In genomic region chr1:207323425-207323976, GRCh38 we compare ENCODE assay signal across 13 cellular contexts. TPM values are rescaled to one million over a fixed set of nuclear protein-coding genes. Genes with fewer than 3 reads are reported as not detected.
A peak's percentile ranks its signal among the peaks of the same experiment; 100 is the strongest.
DNase-seq lines count a peak whose midpoint lies in the region; ATAC-seq and TF ChIP-seq lines count a peak whose summit lies in the region.
"Had no signal": no experiment of that assay in that cellular context is flagged by ENCODE, and none has a peak within 500 bp of the region (broad histone marks: within the 10 kb centered on the region; RNA-seq: fewer than 3 reads in every experiment).

No MANE protein-coding gene starts in this region.

- H3K27ac ChIP-seq in duodenal mucosa (ENCODE audit: low read depth, low read length) (no peak overlapping the region), psoas muscle (no peak overlapping the region), sigmoid colon (no peak overlapping the region)

- DNase-seq in T-helper 1 cell (no peak), LNCaP clone FGC (ENCODE audit: low read depth) (peak; percentile 80), psoas muscle (no peak), GOT3 (lab: John Stamatoyannopoulos, UW) (no peak), sigmoid colon (no peak)
- DNase-seq: 8988T; activated effector memory CD4-positive, alpha-beta T cell treated with Interleukin-2 at 50 U/mL for 16 hours; stimulated activated naive CD4-positive, alpha-beta T cell treated with Interleukin-2 at 50 U/mL for 16 hours; T1000 had no signal

- ATAC-seq in psoas muscle, result no peak
- no peak for ATAC-seq in GM19467 (IDR thresholded peaks at IDR 0.05; ENCODE audit: unreplicated experiment)
- ATAC-seq: Panc1 had no signal

- H3K9ac ChIP-seq in duodenal mucosa (ENCODE audit: low read depth in 1 of 2, low read length in 2 of 2), result peak overlapping the region; percentile 10 to 40

- no peaks in the 10 kb centered on the region for H3K9me3 Mint-ChIP-seq in T-helper 1 cell treated with Interleukin-12 subunit alpha and Interleukin-12 subunit beta and Interleukin-4 antibody, amounts not matched to agents 30 μg/mL and 1 μg/mL, for 36 hours

- peak overlapping the region; percentile 82 for H3K4me3 Mint-ChIP-seq in T-helper 1 cell treated with Interleukin-12 subunit alpha and Interleukin-12 subunit beta and Interleukin-4 antibody, amounts not matched to agents 30 μg/mL and 1 μg/mL, for 36 hours

- H3K27me3 Mint-ChIP-seq in T-helper 1 cell treated with Interleukin-12 subunit alpha and Interleukin-12 subunit beta and Interleukin-4 antibody, amounts not matched to agents 30 μg/mL and 1 μg/mL, for 36 hours (ENCODE audit: low read depth), result no peaks in the 10 kb centered on the region

- peak overlapping the region; percentile 57 for H3K27ac Mint-ChIP-seq in T-helper 1 cell treated with Interleukin-12 subunit alpha and Interleukin-12 subunit beta and Interleukin-4 antibody, amounts not matched to agents 30 μg/mL and 1 μg/mL, for 36 hours

- H3K4me1 ChIP-seq in duodenal mucosa (ENCODE audit: control insufficient read depth in 1 of 2, insufficient read depth in 2 of 2, low read length in 2 of 2) (peaks cover 0 to 3% of the 10 kb centered on the region in 2 donors), psoas muscle (peaks cover 24% of the 10 kb centered on the region), sigmoid colon (peaks cover 0 to 17% (median 11%) of the 10 kb centered on the region in 4 donors)

- peaks cover 48% of the 10 kb centered on the region for H3K36me3 Mint-ChIP-seq in T-helper 1 cell treated with Interleukin-12 subunit alpha and Interleukin-12 subunit beta and Interleukin-4 antibody, amounts not matched to agents 30 μg/mL and 1 μg/mL, for 36 hours (ENCODE audit: low read depth)

- no peak for TF ChIP-seq POLR2A in sigmoid colon (IDR thresholded peaks at IDR 0.05)

- TF ChIP-seq CTCF in LNCaP clone FGC (IDR thresholded peaks at IDR 0.05; ENCODE audit: control insufficient read depth, extremely low read depth, insufficient read depth) (no peak), psoas muscle (IDR thresholded peaks at IDR 0.05) (no peak), sigmoid colon (IDR thresholded peaks at IDR 0.05) (no peak)

- TF ChIP-seq EP300 in sigmoid colon (IDR thresholded peaks at IDR 0.05), result no peak

- H3K9me3 ChIP-seq in duodenal mucosa (ENCODE audit: control insufficient read depth in 1 of 2, low read length in 2 of 2), result no peaks in the 10 kb centered on the region
- H3K9me3 ChIP-seq in psoas muscle, result no peaks in the 10 kb centered on the region
- H3K9me3 ChIP-seq in sigmoid colon, result no peaks in the 10 kb centered on the region

- peaks cover 42% of the 10 kb centered on the region for H3K4me1 Mint-ChIP-seq in T-helper 1 cell treated with Interleukin-12 subunit alpha and Interleukin-12 subunit beta and Interleukin-4 antibody, amounts not matched to agents 30 μg/mL and 1 μg/mL, for 36 hours (ENCODE audit: low read depth)

- WGBS in psoas muscle, 3 donors, result 88 to 92% (median 92%) methylated on average over 4 of the region's 4 CpGs
- WGBS in sigmoid colon, 2 donors, result 46 to 71% methylated on average over 4 of the region's 4 CpGs

- H3K27me3 ChIP-seq in duodenal mucosa (ENCODE audit: control insufficient read depth in 1 of 2, insufficient read depth in 2 of 2, low read length in 2 of 2) (no peaks in the 10 kb centered on the region), psoas muscle (ENCODE audit: insufficient read depth in 3 of 3, low read length in 2 of 3) (no peaks in the 10 kb centered on the region), sigmoid colon (no peaks in the 10 kb centered on the region)

- H3K4me3 ChIP-seq in LNCaP clone FGC (ENCODE audit: low read depth, low read length), result no peak overlapping the region
- H3K4me3 ChIP-seq in duodenal mucosa (ENCODE audit: low read depth in 1 of 2, low read length in 2 of 2), result peak overlapping the region; percentile 40 to 50
- H3K4me3 ChIP-seq in psoas muscle, result peak overlapping the region; percentile 96
- peak overlapping the region in 1 of 4 donors; percentile 86 for H3K4me3 ChIP-seq in sigmoid colon

- intact Hi-C loops in psoas muscle (cut with DNase I) (no loop called here), sigmoid colon (cut with DNase I) (no loop called here)

- H3K36me3 ChIP-seq in duodenal mucosa (ENCODE audit: control insufficient read depth in 1 of 2, insufficient read depth in 2 of 2, low read length in 2 of 2) (peaks cover 25 to 29% of the 10 kb centered on the region in 2 donors), psoas muscle (ENCODE audit: insufficient read depth in 1 of 2, low read depth in 1 of 2) (peaks cover 12 to 58% of the 10 kb centered on the region in 2 donors), sigmoid colon (peaks cover 0 to 44% (median 15%) of the 10 kb centered on the region in 4 donors)

RNA-seq across cellular contexts. Expression of gene CD55, which starts 2.0 kb away (rescaled TPM):
- total RNA-seq in psoas muscle (100 to 1,000 TPM in 2 of 4 donors, 10 to 100 TPM in 2; 44.2 to 108 (median 81.9) TPM), sigmoid colon (10 to 100 TPM; 25.3 to 48.9 (median 42.3) TPM)
- polyA plus RNA-seq in psoas muscle (100 to 1,000 TPM in 2 of 3 donors, 10 to 100 TPM in 1; 85.6 to 318 (median 121) TPM), sigmoid colon (10 to 100 TPM; 10.8 to 56.1 (median 17.3) TPM)
